Comparison of ENCODE assay signal across 8 cellular contexts in genomic region chr7:26061340-26062239, GRCh38.
DNase-seq lines count a peak whose midpoint lies in the region; ATAC-seq and TF ChIP-seq lines count a peak whose summit lies in the region.

No MANE protein-coding gene starts in this region.

- H3K36me3 ChIP-seq in OCI-LY3 (replicated peaks; ENCODE audit: low read depth, low read length) (no peaks in the 10 kb centered on the region), ovary (no peaks in the 10 kb centered on the region), upper lobe of right lung (no peaks in the 10 kb centered on the region)

- TF ChIP-seq POLR2A in ovary (IDR thresholded peaks at IDR 0.05) = no peak

- TF ChIP-seq EP300 in ovary (IDR thresholded peaks at IDR 0.05) = no peak

- 52 to 57% (median 55%) methylated on average over 18 of the region's 18 CpGs for WGBS in ovary, 3 donors

- ATAC-seq in upper lobe of right lung (peak; percentile 93), HG03135 (IDR thresholded peaks at IDR 0.05; ENCODE audit: unreplicated experiment) (no peak)

- peaks cover 7% of the 10 kb centered on the region; the same call in 1 of the 2 replicates for H3K4me1 ChIP-seq in OCI-LY3 (ENCODE audit: low read length)
- no peaks in the 10 kb centered on the region for H3K4me1 ChIP-seq in ovary (ENCODE audit: insufficient read depth)
- H3K4me1 ChIP-seq in upper lobe of right lung = no peaks in the 10 kb centered on the region

- H3K9me3 ChIP-seq in OCI-LY3 (ENCODE audit: insufficient read depth, low read length) (no peaks in the 10 kb centered on the region), ovary (no peaks in the 10 kb centered on the region), upper lobe of right lung (no peaks in the 10 kb centered on the region)

- no peaks in the 10 kb centered on the region for H3K79me2 ChIP-seq in OCI-LY3 (ENCODE audit: low read length)

- H3K27ac ChIP-seq in OCI-LY3 (ENCODE audit: low read length) (no peak overlapping the region), ovary (no peak overlapping the region), upper lobe of right lung (no peak overlapping the region)

- no peak overlapping the region for H3K4me3 ChIP-seq in GM12865 (ENCODE audit: low read depth, low read length)
- H3K4me3 ChIP-seq in OCI-LY3 (ENCODE audit: low read length) = peak overlapping the region; percentile 36; the same call in 1 of the 2 replicates
- no peak overlapping the region for H3K4me3 ChIP-seq in fibroblast of pulmonary artery (replicated peaks; ENCODE audit: low read depth, low read length)
- H3K4me3 ChIP-seq in ovary = no peak overlapping the region
- H3K4me3 ChIP-seq in upper lobe of right lung = no peak overlapping the region

- TF ChIP-seq CTCF in GM12865 (IDR thresholded peaks at IDR 0.05; ENCODE audit: insufficient read depth, low read depth, low read length, missing control alignments) (peak; percentile 89), OCI-LY3 (IDR thresholded peaks at IDR 0.05; ENCODE audit: low read depth, low read length) (peak; percentile 75), fibroblast of pulmonary artery (IDR thresholded peaks at IDR 0.05; ENCODE audit: low read length, missing control alignments) (peak; percentile 89), ovary (IDR thresholded peaks at IDR 0.05) (peak; percentile 21 to 52 (median 36)), upper lobe of right lung (IDR thresholded peaks at IDR 0.05) (peak; percentile 78)

- H3K27me3 ChIP-seq in OCI-LY3 (ENCODE audit: low read depth, low read length) (peaks cover 5% of the 10 kb centered on the region; the same call in 1 of the 2 replicates), ovary (no peaks in the 10 kb centered on the region), upper lobe of right lung (peaks cover 12% of the 10 kb centered on the region)

- H3K4me2 ChIP-seq in OCI-LY3 (ENCODE audit: low read length) = peak overlapping the region; percentile 56

- DNase-seq in GM12865 (ENCODE audit: low read depth) (peak; percentile 78), HuH-7.5 (ENCODE audit: low spot score) (peak; percentile 43), activated T-cell treated with anti-CD3 and anti-CD28 coated beads for 24 hours (ENCODE audit: low read depth) (peak; percentile 54), fibroblast of pulmonary artery (ENCODE audit: low read depth) (peak; percentile 50), ovary (peak; percentile 38 to 72 (median 63)), upper lobe of right lung (peak; percentile 75)

- H3K9ac ChIP-seq in OCI-LY3 (ENCODE audit: low read length) = no peak overlapping the region

- H4K20me1 ChIP-seq in OCI-LY3 (ENCODE audit: insufficient read depth, low read length) = no peaks in the 10 kb centered on the region

- intact Hi-C loops in ovary (cut with DNase I) (loop anchor here in 3 of 4 donors (5.0 to 10.0 kb wide), 3 partner anchors 164 to 177 kb away; no protein-coding TSS in a partner anchor), upper lobe of right lung (cut with DNase I) (loop anchor here (10.0 kb wide), 1 partner anchor 167 kb away; no protein-coding TSS in a partner anchor)

- H2AFZ ChIP-seq in OCI-LY3 (ENCODE audit: low read depth, low read length) = no peak overlapping the region

Comparison
In these comparisons a context has a peak if more than half of its experiments do, and no peak if none do; other contexts are left out.
1. CTCF ChIP-seq: peak in every context shown above with its lines; median percentile 89 in GM12865; 89 in fibroblast of pulmonary artery; 78 in upper lobe of right lung; 75 in OCI-LY3; 36 in ovary.